30 cellular contexts compared by ENCODE assay signal in genomic region chr11:116720895-116721294, GRCh38.
"Had no signal": no experiment of that assay in that cellular context is flagged by ENCODE, and none has a peak within 500 bp of the region (broad histone marks: within the 10 kb centered on the region; RNA-seq: fewer than 3 reads in every experiment).

No MANE protein-coding gene starts in this region.

- H3K27me3 ChIP-seq: ascending aorta, breast epithelium, cardiac muscle cell, colonic mucosa, gastrocnemius medialis had no signal

- ATAC-seq: activated CD4-positive, alpha-beta T cell treated with anti-CD3 and anti-CD28 coated beads for 36 hours; activated naive CD4-positive, alpha-beta T cell treated with anti-CD3 and anti-CD28 coated beads, Interleukin-2, amount 50 U/mL, for 72 hours; activated T-cell treated with anti-CD3 and anti-CD28 coated beads, Interleukin-2, amount 50 U/mL, for 72 hours; esophagus mucosa; foreskin keratinocyte; gastrocnemius medialis had no signal

- FAIRE-seq: endometrium, endothelial cell of umbilical vein had no signal

- H3K27ac Mint-ChIP-seq: activated CD4-positive, alpha-beta memory T cell treated with anti-CD3 and anti-CD28 coated beads, Interleukin-2, amount 10 ng/mL, durations not matched to agents 7 days and 5 days; activated CD4-positive, alpha-beta T cell treated with anti-CD3 and anti-CD28 coated beads for 36 hours; activated CD4-positive, alpha-beta T cell treated with anti-CD3 and anti-CD28 coated beads, Interleukin-2, amount 10 ng/mL, durations not matched to agents 24 days and 14 days; activated naive CD4-positive, alpha-beta T cell treated with anti-CD3 and anti-CD28 coated beads, Interleukin-2, amount 10 ng/mL, durations not matched to agents 7 days and 5 days; activated naive CD8-positive, alpha-beta T cell treated with anti-CD3 and anti-CD28 coated beads, Interleukin-2, amount 10 ng/mL, durations not matched to agents 7 days and 5 days; activated T-cell treated with anti-CD3 and anti-CD28 coated beads, Interleukin-2, amount 50 U/mL, for 24 hours; activated T-cell treated with anti-CD3 and anti-CD28 coated beads, Interleukin-2, amount 50 U/mL, for 72 hours had no signal

- H3K9me3 Mint-ChIP-seq: activated CD4-positive, alpha-beta memory T cell treated with anti-CD3 and anti-CD28 coated beads, Interleukin-2, amount 10 ng/mL, durations not matched to agents 7 days and 5 days; activated CD4-positive, alpha-beta T cell treated with anti-CD3 and anti-CD28 coated beads, Interleukin-2, amount 10 ng/mL, durations not matched to agents 24 days and 14 days; activated naive CD4-positive, alpha-beta T cell treated with anti-CD3 and anti-CD28 coated beads, Interleukin-2, amount 10 ng/mL, durations not matched to agents 7 days and 5 days; activated naive CD4-positive, alpha-beta T cell treated with anti-CD3 and anti-CD28 coated beads, Interleukin-2, amount 50 U/mL, for 72 hours; activated naive CD8-positive, alpha-beta T cell treated with anti-CD3 and anti-CD28 coated beads, Interleukin-2, amount 10 ng/mL, durations not matched to agents 7 days and 5 days; activated T-cell treated with anti-CD3 and anti-CD28 coated beads, Interleukin-2, amount 50 U/mL, for 24 hours; activated T-cell treated with anti-CD3 and anti-CD28 coated beads, Interleukin-2, amount 50 U/mL, for 72 hours; brain had no signal

- H3K36me3 Mint-ChIP-seq: activated naive CD4-positive, alpha-beta T cell treated with anti-CD3 and anti-CD28 coated beads, Interleukin-2, amount 10 ng/mL, durations not matched to agents 7 days and 5 days; activated naive CD4-positive, alpha-beta T cell treated with anti-CD3 and anti-CD28 coated beads, Interleukin-2, amount 50 U/mL, for 72 hours; activated naive CD8-positive, alpha-beta T cell treated with anti-CD3 and anti-CD28 coated beads, Interleukin-2, amount 10 ng/mL, durations not matched to agents 7 days and 5 days; brain had no signal

- DNase-seq: activated CD4-positive, alpha-beta memory T cell treated with anti-CD3 and anti-CD28 coated beads, Interleukin-2, amount 10 ng/mL, durations not matched to agents 7 days and 5 days; activated CD4-positive, alpha-beta T cell treated with anti-CD3 and anti-CD28 coated beads for 36 hours; activated CD4-positive, alpha-beta T cell treated with anti-CD3 and anti-CD28 coated beads, Interleukin-2, amount 10 ng/mL, durations not matched to agents 24 days and 14 days; activated CD4-positive, alpha-beta T cell treated with anti-CD3 and anti-CD28 coated beads, Interleukin-2, amount 50 U/mL, for 4 hours; activated CD4-positive, CD25-positive, alpha-beta regulatory T cell; activated CD4-positive, CD25-positive, alpha-beta regulatory T cell treated with anti-CD3 and anti-CD28 coated beads, Interleukin-2, amount 50 U/mL, for 72 hours; activated CD8-positive, alpha-beta memory T cell treated with anti-CD3 and anti-CD28 coated beads, Interleukin-2, amount 50 U/mL, for 48 hours; activated gamma-delta T cell; activated naive CD4-positive, alpha-beta T cell; activated naive CD4-positive, alpha-beta T cell treated with anti-CD3 and anti-CD28 coated beads, Interleukin-2, amount 10 ng/mL, durations not matched to agents 7 days and 5 days; activated naive CD8-positive, alpha-beta T cell treated with anti-CD3 and anti-CD28 coated beads, Interleukin-2, amount 10 ng/mL, durations not matched to agents 7 days and 5 days; activated T-cell treated with anti-CD3 and anti-CD28 coated beads for 4 hours; activated T-cell treated with anti-CD3 and anti-CD28 coated beads, Interleukin-2, amount 50 U/mL, for 24 hours; activated T-cell treated with anti-CD3 and anti-CD28 coated beads, Interleukin-2, amount 50 U/mL, for 72 hours; central memory CD4-positive, alpha-beta T cell; cerebellar nuclear complex; colonic mucosa; effector CD8-positive, alpha-beta T cell; foreskin keratinocyte; gastrocnemius medialis; glutamatergic neuron; T-helper 2 cell had no signal

- H3K9me3 ChIP-seq: ascending aorta, breast epithelium, colonic mucosa, gastrocnemius medialis had no signal

- H3K4me3 Mint-ChIP-seq: activated CD4-positive, alpha-beta memory T cell treated with anti-CD3 and anti-CD28 coated beads, Interleukin-2, amount 10 ng/mL, durations not matched to agents 7 days and 5 days; activated CD4-positive, alpha-beta T cell treated with anti-CD3 and anti-CD28 coated beads for 36 hours; activated CD4-positive, alpha-beta T cell treated with anti-CD3 and anti-CD28 coated beads, Interleukin-2, amount 10 ng/mL, durations not matched to agents 24 days and 14 days; activated naive CD4-positive, alpha-beta T cell treated with anti-CD3 and anti-CD28 coated beads, Interleukin-2, amount 10 ng/mL, durations not matched to agents 7 days and 5 days; activated naive CD8-positive, alpha-beta T cell treated with anti-CD3 and anti-CD28 coated beads, Interleukin-2, amount 10 ng/mL, durations not matched to agents 7 days and 5 days; activated T-cell treated with anti-CD3 and anti-CD28 coated beads, Interleukin-2, amount 50 U/mL, for 24 hours; activated T-cell treated with anti-CD3 and anti-CD28 coated beads, Interleukin-2, amount 50 U/mL, for 72 hours; brain had no signal

- H3K27me3 Mint-ChIP-seq: activated CD4-positive, alpha-beta T cell treated with anti-CD3 and anti-CD28 coated beads for 36 hours; activated T-cell treated with anti-CD3 and anti-CD28 coated beads, Interleukin-2, amount 50 U/mL, for 24 hours; brain had no signal

- H3K27ac ChIP-seq: ascending aorta, breast epithelium, cardiac muscle cell, colonic mucosa, foreskin keratinocyte, gastrocnemius medialis had no signal

- H3K4me1 Mint-ChIP-seq: activated CD4-positive, alpha-beta memory T cell treated with anti-CD3 and anti-CD28 coated beads, Interleukin-2, amount 10 ng/mL, durations not matched to agents 7 days and 5 days; activated CD4-positive, alpha-beta T cell treated with anti-CD3 and anti-CD28 coated beads for 36 hours; activated CD4-positive, alpha-beta T cell treated with anti-CD3 and anti-CD28 coated beads, Interleukin-2, amount 10 ng/mL, durations not matched to agents 24 days and 14 days; activated naive CD4-positive, alpha-beta T cell treated with anti-CD3 and anti-CD28 coated beads, Interleukin-2, amount 10 ng/mL, durations not matched to agents 7 days and 5 days; activated naive CD8-positive, alpha-beta T cell treated with anti-CD3 and anti-CD28 coated beads, Interleukin-2, amount 10 ng/mL, durations not matched to agents 7 days and 5 days had no signal

- H3K36me3 ChIP-seq: ascending aorta, breast epithelium, cardiac muscle cell, colonic mucosa, gastrocnemius medialis had no signal

- H3K4me3 ChIP-seq: ascending aorta, breast epithelium, cardiac muscle cell, colonic mucosa, gastrocnemius medialis had no signal

- H3K4me1 ChIP-seq: ascending aorta, breast epithelium, colonic mucosa, foreskin keratinocyte had no signal
